Comparison of ENCODE assay signal across 22 cellular contexts in the genomic region with DNA sequence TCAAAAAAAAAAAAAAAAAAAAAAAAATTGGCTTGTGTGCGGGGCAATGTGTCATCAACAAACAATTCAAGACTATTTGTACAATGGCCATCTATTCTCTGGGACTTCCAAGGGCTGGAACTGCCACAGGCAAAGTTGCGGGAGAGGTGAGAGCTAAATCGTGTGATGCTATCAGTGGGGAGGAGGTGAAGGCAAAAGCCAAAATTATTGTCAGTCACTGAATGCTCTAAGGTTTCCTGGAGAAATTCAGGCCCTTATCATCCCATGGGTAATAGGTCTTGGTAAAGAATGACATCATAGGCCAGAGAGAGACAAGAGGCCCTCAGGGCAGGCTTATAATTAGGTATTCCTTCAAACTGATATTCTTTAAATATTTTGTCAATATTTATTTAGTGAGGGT.
A peak's percentile ranks its signal among the peaks of the same experiment; 100 is the strongest.
DNase-seq lines count a peak whose midpoint lies in the region; ATAC-seq, FAIRE-seq and TF ChIP-seq lines count a peak whose summit lies in the region.
"Had no signal": no experiment of that assay in that cellular context is flagged by ENCODE, and none has a peak within 500 bp of the region (broad histone marks: within the 10 kb centered on the region; RNA-seq: fewer than 3 reads in every experiment).

No MANE protein-coding gene starts in this region.

- ATAC-seq in GM12878 (no peak), HG02759 (IDR thresholded peaks at IDR 0.05; ENCODE audit: unreplicated experiment) (no peak)
- ATAC-seq: left lobe of liver had no signal

- no peak overlapping the region for H2AFZ ChIP-seq in GM12878 (ENCODE audit: control insufficient read depth, low read depth, low read length)

- no TSS peak for BruUV-seq in GM12878 (replicated peaks; lab: Mats Ljungman, UMichigan)

- TF ChIP-seq CTCF in 22Rv1 (IDR thresholded peaks at IDR 0.05) (no peak), GM12878 (IDR thresholded peaks at IDR 0.05 in 2 of 3, conservative IDR thresholded peaks at IDR 0.05 in 1 of 3; ENCODE audit: control insufficient read depth in 2 of 3, extremely low read depth in 1 of 3, insufficient read depth in 1 of 3, low read depth in 3 of 3, low read length in 3 of 3) (no peak)

- no peak for TF ChIP-seq RAD21 in GM12878 (IDR thresholded peaks at IDR 0.05; ENCODE audit: insufficient read depth, low read depth, low read length)

- peaks cover 0 to 2% (median 0%) of the 10 kb centered on the region in 6 donors for H3K9me3 Mint-ChIP-seq in immature natural killer cell
- H3K9me3 Mint-ChIP-seq: neural crest cell; T-helper 2 cell treated with Interferon-gamma antibody and Interleukin-4, amounts not matched to agents 5 μg/mL and 100 μg/mL, for 36 hours had no signal

- H3K27ac Mint-ChIP-seq in immature natural killer cell = no peak overlapping the region
- H3K27ac Mint-ChIP-seq: T-helper 2 cell treated with Interferon-gamma antibody and Interleukin-4, amounts not matched to agents 5 μg/mL and 100 μg/mL, for 36 hours had no signal

- H3K27me3 ChIP-seq in GM12878 (replicated peaks in 1 of 2; ENCODE audit: control insufficient read depth in 2 of 2, insufficient read depth in 2 of 2, low read length in 1 of 2) = no peaks in the 10 kb centered on the region
- H3K27me3 ChIP-seq: esophagus squamous epithelium, SJSA1, vagina had no signal

- no peak overlapping the region for H3K4me3 ChIP-seq in GM12878
- H3K4me3 ChIP-seq: esophagus squamous epithelium, SJSA1, vagina had no signal

- H3K27ac ChIP-seq in 22Rv1 = peak overlapping the region; percentile 53
- H3K27ac ChIP-seq in GM12878 (ENCODE audit: control insufficient read depth, insufficient read depth) = no peak overlapping the region
- H3K27ac ChIP-seq: esophagus squamous epithelium, SJSA1, vagina had no signal

- TF ChIP-seq POLR2A in GM12892 (IDR thresholded peaks at IDR 0.05; ENCODE audit: low read depth, low read length) (no peak), GM12878 (IDR thresholded peaks at IDR 0.05; ENCODE audit: low read depth, low read length) (no peak)

- in situ Hi-C loops in GM12878 (cut with MboI) = no loop called here

- H4K20me1 ChIP-seq in GM12878 (ENCODE audit: control insufficient read depth, insufficient read depth) = no peaks in the 10 kb centered on the region

- no peaks in the 10 kb centered on the region for H3K36me3 ChIP-seq in GM12878 (ENCODE audit: control insufficient read depth in 2 of 2, insufficient read depth in 2 of 2, low read length in 1 of 2)
- H3K36me3 ChIP-seq: esophagus squamous epithelium, SJSA1, vagina had no signal

- SMC1A ChIA-PET in GM12878 (lab: Charles Lee; ENCODE audit: uncharacterized antibody, unreplicated experiment) = no interaction called here

- TF ChIP-seq EP300 in GM12878 (IDR thresholded peaks at IDR 0.05; ENCODE audit: borderline replicate concordance in 1 of 2, control insufficient read depth in 1 of 2, low read depth in 2 of 2, low read length in 2 of 2) = no peak

- H3K4me1 ChIP-seq in GM12878 (ENCODE audit: control insufficient read depth, insufficient read depth, low read length) = peaks cover 20% of the 10 kb centered on the region
- H3K4me1 ChIP-seq: esophagus squamous epithelium, SJSA1, vagina had no signal

- H3K36me3 Mint-ChIP-seq in immature natural killer cell = no peaks in the 10 kb centered on the region

- FAIRE-seq in GM12892 (lab: Jason Lieb, UNC) (peak; percentile 17), GM12878 (lab: Jason Lieb, UNC) (no peak)
- FAIRE-seq: GM19239, H54 had no signal

- H3K9ac ChIP-seq in GM12878 (ENCODE audit: control insufficient read depth, insufficient read depth, low read length) = no peak overlapping the region

- POLR2A ChIA-PET in GM12878 (lab: Charles Lee) = interaction anchor here (0.6 to 0.9 kb wide), 2 partner anchors 8 to 179 kb away, joined by 3 to 4 read pairs; no protein-coding TSS in a partner anchor

- 97% methylated on average over 3 of the region's 3 CpGs for WGBS in GM12878 (ENCODE audit: insufficient coverage, insufficient replicate concordance, low lambda C conversion rate, missing lambda C conversion rate)

- RAD21 ChIA-PET in GM12878 (lab: Charles Lee; ENCODE audit: unreplicated experiment) = interaction anchor here (0.7 kb wide), 1 partner anchor 60 kb away, joined by 3 read pairs; no protein-coding TSS in a partner anchor

- H3K4me2 ChIP-seq in GM12878 (ENCODE audit: control insufficient read depth, insufficient read depth) = no peak overlapping the region

- H3K4me1 Mint-ChIP-seq in immature natural killer cell = no peaks in the 10 kb centered on the region

- DNase-seq in GM12892 (ENCODE audit: insufficient read length) = no peak
- DNase-seq in NCI-H2081 treated with DMSO at 0.1 percent for 48 hours (lab: John Stamatoyannopoulos, UW) = peak; percentile 10
- DNase-seq in GM12878 (ENCODE audit: low read depth, low spot score) = no peak
- no peak for DNase-seq in activated T-cell treated with anti-CD3 and anti-CD28 coated beads for 4 hours
- no peak for DNase-seq in immature natural killer cell
- DNase-seq in LoVo (ENCODE audit: low spot score) = no peak
- DNase-seq: activated naive CD4-positive, alpha-beta T cell treated with anti-CD3 and anti-CD28 coated beads, Interleukin-2, amount 50 U/mL, for 16 hours; activated T-cell treated with anti-CD3 and anti-CD28 coated beads, Interleukin-2, amount 50 U/mL, for 48 hours; effector memory CD4-positive, alpha-beta T cell; esophagus squamous epithelium; MM.1S; NCI-H2029; NCI-H526 treated with DMSO at 0.1 percent for 48 hours had no signal

- H3K79me2 ChIP-seq in GM12878 (ENCODE audit: control insufficient read depth, insufficient read depth, low read length) = no peaks in the 10 kb centered on the region

- H3K4me3 Mint-ChIP-seq in immature natural killer cell = no peak overlapping the region
- H3K4me3 Mint-ChIP-seq: neural crest cell; T-helper 2 cell treated with Interferon-gamma antibody and Interleukin-4, amounts not matched to agents 5 μg/mL and 100 μg/mL, for 36 hours had no signal

- H3K27me3 Mint-ChIP-seq in immature natural killer cell (ENCODE audit: low read depth in 3 of 3) = peaks cover 0 to 5% (median 2%) of the 10 kb centered on the region in 3 donors

- CTCF ChIA-PET in GM12878 (lab: Yijun Ruan, JAX) = interaction anchor here (1.3 kb wide), 1 partner anchor 24 kb away, joined by 3 read pairs; no protein-coding TSS in a partner anchor

- intact Hi-C loops in GM12878 (cut with micrococcal nuclease; ENCODE audit: unreplicated experiment) = no loop called here

- H3K9me3 ChIP-seq in GM12878 (replicated peaks; ENCODE audit: control insufficient read depth, insufficient read depth, low read length) = no peaks in the 10 kb centered on the region
- H3K9me3 ChIP-seq: esophagus squamous epithelium, SJSA1, vagina had no signal

TF ChIP-seq in GM12878, 131 proteins besides CTCF, POLR2A, EP300 and RAD21:
- TF ChIP-seq SREBF1 (IDR thresholded peaks at IDR 0.05; ENCODE audit: low read length) (no peak), GABPA (IDR thresholded peaks at IDR 0.05; ENCODE audit: low read depth) (no peak), ATF7 (IDR thresholded peaks at IDR 0.05; ENCODE audit: low read depth) (peak; percentile 37; the same call in 1 of the 2 replicates)
